ENCODE assay signal across 10 cellular contexts in genomic region chr12:116718578-116719454, GRCh38. TPM values are rescaled to one million over a fixed set of nuclear protein-coding genes. Genes with fewer than 3 reads are reported as not detected.
DNase-seq lines count a peak whose midpoint lies in the region; ATAC-seq lines count a peak whose summit lies in the region.
"Had no signal": no experiment of that assay in that cellular context is flagged by ENCODE, and none has a peak within 500 bp of the region (broad histone marks: within the 10 kb centered on the region; RNA-seq: fewer than 3 reads in every experiment).

No MANE protein-coding gene starts in this region.

- DNase-seq in EH (ENCODE audit: low read depth) (peak; percentile 44), NCI-H2227 (lab: John Stamatoyannopoulos, UW; ENCODE audit: unreplicated experiment) (peak; percentile 82), fibroblast of gingiva (ENCODE audit: low read depth) (peak; percentile 25), pulmonary artery endothelial cell (ENCODE audit: low read depth, low spot score) (peak; percentile 29), SK-N-DZ (ENCODE audit: low spot score) (no peak)
- DNase-seq in activated effector memory CD4-positive, alpha-beta T cell treated with Interleukin-2 at 50 U/mL for 16 hours: no peak
- no peak for DNase-seq in effector CD8-positive, alpha-beta T cell (lab: John Stamatoyannopoulos, UW)
- DNase-seq: activated CD8-positive, alpha-beta memory T cell treated with anti-CD3 and anti-CD28 coated beads, Interleukin-2, amount 50 U/mL, for 4 hours; Peyer's patch had no signal

- no peak for ATAC-seq in GM21528 (IDR thresholded peaks at IDR 0.05; ENCODE audit: low FRiP score, unreplicated experiment)

RNA-seq across cellular contexts. Expression of gene SPRING1, which starts 19.1 kb away (rescaled TPM):
- total RNA-seq in pulmonary artery endothelial cell: 28.7 and 42.8 TPM in 2 replicates
- 25.0 and 38.0 TPM in 2 replicates for polyA plus RNA-seq in SK-N-DZ (2014; cell fraction: cytosol; rRNA removed)
- polyA plus RNA-seq in SK-N-DZ (2014; cell fraction: nucleus; rRNA removed): 12.8 and 18.9 TPM in 2 replicates

RNA-seq across cellular contexts. Expression of gene RNFT2, which starts 19.3 kb away (rescaled TPM):
- 2.6 and 2.7 TPM in 2 replicates for total RNA-seq in pulmonary artery endothelial cell
- 30.6 and 38.3 TPM in 2 replicates for polyA plus RNA-seq in SK-N-DZ (2014; cell fraction: cytosol; rRNA removed)
- polyA plus RNA-seq in SK-N-DZ (2014; cell fraction: nucleus; rRNA removed): 28.4 and 56.8 TPM in 2 replicates

Comparison
In these comparisons a context has a peak if more than half of its experiments do, and no peak if none do; other contexts are left out.
1. DNase-seq: peak in EH (single experiment), NCI-H2227 (single experiment), fibroblast of gingiva (single experiment) and pulmonary artery endothelial cell (single experiment); none in activated effector memory CD4-positive, alpha-beta T cell treated with Interleukin-2 at 50 U/mL for 16 hours (single experiment), SK-N-DZ (single experiment) and effector CD8-positive, alpha-beta T cell (single experiment).